In genomic region chr9:98255064-98255577, GRCh38 we compare ENCODE assay signal across 8 cellular contexts. TPM values are rescaled to one million over a fixed set of nuclear protein-coding genes. Genes with fewer than 3 reads are reported as not detected.
A peak's percentile ranks its signal among the peaks of the same experiment; 100 is the strongest.
DNase-seq lines count a peak whose midpoint lies in the region; ATAC-seq and TF ChIP-seq lines count a peak whose summit lies in the region.

No MANE protein-coding gene starts in this region.

- H3K36me3 ChIP-seq in endodermal cell (ENCODE audit: control insufficient read depth, insufficient read depth, low read length) (peaks cover 17% of the 10 kb centered on the region), muscle layer of duodenum (ENCODE audit: control insufficient read depth in 1 of 2, insufficient read depth in 2 of 2, low read length in 2 of 2) (peaks cover 0 to 4% of the 10 kb centered on the region in 2 donors)

- H3K27me3 Mint-ChIP-seq in activated T-cell treated with anti-CD3 and anti-CD28 coated beads, Interleukin-2, amount 50 U/mL, for 72 hours (ENCODE audit: low read depth), result no peaks in the 10 kb centered on the region
- H3K27me3 Mint-ChIP-seq in endodermal cell (ENCODE audit: insufficient read depth), result no peaks in the 10 kb centered on the region

- H3K27me3 ChIP-seq in endodermal cell (ENCODE audit: control insufficient read depth, insufficient read depth, low read length, poor library complexity, severe bottlenecking), result no peaks in the 10 kb centered on the region
- no peaks in the 10 kb centered on the region for H3K27me3 ChIP-seq in muscle layer of duodenum (ENCODE audit: low read depth, low read length)

- H3K27ac ChIP-seq in endodermal cell (ENCODE audit: low read depth, low read length) (no peak overlapping the region), muscle layer of duodenum (ENCODE audit: low read length) (peak overlapping the region; percentile 94)

- 2% methylated on average over 9 to 35 of the region's 35 CpGs for WGBS in endodermal cell (ENCODE audit: insufficient coverage in 1 of 2, insufficient read length in 1 of 2), 2 experiments

- H3K4me3 Mint-ChIP-seq in activated T-cell treated with anti-CD3 and anti-CD28 coated beads, Interleukin-2, amount 50 U/mL, for 72 hours, result peak overlapping the region; percentile 87 to 99
- peak overlapping the region; percentile 86 for H3K4me3 Mint-ChIP-seq in endodermal cell

- no peak overlapping the region for H3K27ac Mint-ChIP-seq in activated T-cell treated with anti-CD3 and anti-CD28 coated beads, Interleukin-2, amount 50 U/mL, for 72 hours
- peak overlapping the region; percentile 84 for H3K27ac Mint-ChIP-seq in endodermal cell

- no peaks in the 10 kb centered on the region for H3K9me3 Mint-ChIP-seq in activated T-cell treated with anti-CD3 and anti-CD28 coated beads, Interleukin-2, amount 50 U/mL, for 72 hours
- H3K9me3 Mint-ChIP-seq in endodermal cell, result no peaks in the 10 kb centered on the region

- peaks cover 28% of the 10 kb centered on the region for H3K4me1 Mint-ChIP-seq in activated T-cell treated with anti-CD3 and anti-CD28 coated beads, Interleukin-2, amount 50 U/mL, for 72 hours (ENCODE audit: low read depth)
- H3K4me1 Mint-ChIP-seq in endodermal cell, result peaks cover 43% of the 10 kb centered on the region

- peak; percentile 31 to 35 for ATAC-seq in activated T-cell treated with anti-CD3 and anti-CD28 coated beads, Interleukin-2, amount 50 U/mL, for 72 hours (replicated peaks in 1 of 2)
- ATAC-seq in HG02798 (IDR thresholded peaks at IDR 0.05; ENCODE audit: poor library complexity, unreplicated experiment), result peak; percentile 3

- no peak for DNase-seq in activated T-cell treated with anti-CD3 and anti-CD28 coated beads, Interleukin-2, amount 50 U/mL, for 72 hours
- no peak for DNase-seq in activated T-cell treated with anti-CD3 and anti-CD28 coated beads, Interleukin-2, amount 50 U/mL, for 48 hours
- peak; percentile 66 for DNase-seq in RKO (ENCODE audit: low spot score)
- no peak for DNase-seq in endodermal cell
- DNase-seq in pons (ENCODE audit: low spot score), result no peak
- no peak for DNase-seq in NCI-H2171 treated with DMSO at 0.1 percent for 48 hours (lab: John Stamatoyannopoulos, UW)

- peaks cover 0 to 3% of the 10 kb centered on the region in 2 donors for H3K36me3 Mint-ChIP-seq in activated T-cell treated with anti-CD3 and anti-CD28 coated beads, Interleukin-2, amount 50 U/mL, for 72 hours (ENCODE audit: insufficient read depth in 2 of 2)
- H3K36me3 Mint-ChIP-seq in endodermal cell (ENCODE audit: low read depth), result peaks cover 13% of the 10 kb centered on the region

- peak overlapping the region; percentile 30 for H3K9ac ChIP-seq in endodermal cell (ENCODE audit: extremely low read depth, low read length, poor library complexity, severe bottlenecking)

- H3K9me3 ChIP-seq in endodermal cell (ENCODE audit: control insufficient read depth, low read length) (no peaks in the 10 kb centered on the region), muscle layer of duodenum (ENCODE audit: control insufficient read depth in 1 of 2, low read length in 2 of 2) (no peaks in the 10 kb centered on the region)

- H3K4me3 ChIP-seq in endodermal cell (ENCODE audit: low read length), result peak overlapping the region; percentile 84
- peak overlapping the region; percentile 75 to 96 for H3K4me3 ChIP-seq in muscle layer of duodenum (ENCODE audit: low read depth in 1 of 2, low read length in 2 of 2)

- TF ChIP-seq CTCF in endodermal cell (conservative IDR thresholded peaks at IDR 0.05), result no peak

- H3K4me1 ChIP-seq in endodermal cell (ENCODE audit: control insufficient read depth, insufficient read depth, low read length) (peaks cover 4% of the 10 kb centered on the region), muscle layer of duodenum (ENCODE audit: control insufficient read depth in 1 of 2, insufficient read depth in 2 of 2, low read length in 2 of 2) (peaks cover 15 to 17% of the 10 kb centered on the region in 2 donors)

RNA-seq across cellular contexts. Expression of gene TBC1D2, which starts 0.3 kb away (rescaled TPM):
- total RNA-seq in activated T-cell treated with anti-CD3 and anti-CD28 coated beads, Interleukin-2, amount 50 U/mL, for 72 hours, result 1 to 10 TPM; 5.8 to 6.0 TPM
- total RNA-seq in endodermal cell, result 10 to 100 TPM in 1 of 2 donors, 1 to 10 TPM in 1; 8.1 to 10.4 TPM
- 2.2 TPM for polyA plus RNA-seq in endodermal cell (2013, experiment 1 of 2)
- polyA plus RNA-seq in endodermal cell (2013, experiment 2 of 2), result 2.4 TPM
